In the genomic region with DNA sequence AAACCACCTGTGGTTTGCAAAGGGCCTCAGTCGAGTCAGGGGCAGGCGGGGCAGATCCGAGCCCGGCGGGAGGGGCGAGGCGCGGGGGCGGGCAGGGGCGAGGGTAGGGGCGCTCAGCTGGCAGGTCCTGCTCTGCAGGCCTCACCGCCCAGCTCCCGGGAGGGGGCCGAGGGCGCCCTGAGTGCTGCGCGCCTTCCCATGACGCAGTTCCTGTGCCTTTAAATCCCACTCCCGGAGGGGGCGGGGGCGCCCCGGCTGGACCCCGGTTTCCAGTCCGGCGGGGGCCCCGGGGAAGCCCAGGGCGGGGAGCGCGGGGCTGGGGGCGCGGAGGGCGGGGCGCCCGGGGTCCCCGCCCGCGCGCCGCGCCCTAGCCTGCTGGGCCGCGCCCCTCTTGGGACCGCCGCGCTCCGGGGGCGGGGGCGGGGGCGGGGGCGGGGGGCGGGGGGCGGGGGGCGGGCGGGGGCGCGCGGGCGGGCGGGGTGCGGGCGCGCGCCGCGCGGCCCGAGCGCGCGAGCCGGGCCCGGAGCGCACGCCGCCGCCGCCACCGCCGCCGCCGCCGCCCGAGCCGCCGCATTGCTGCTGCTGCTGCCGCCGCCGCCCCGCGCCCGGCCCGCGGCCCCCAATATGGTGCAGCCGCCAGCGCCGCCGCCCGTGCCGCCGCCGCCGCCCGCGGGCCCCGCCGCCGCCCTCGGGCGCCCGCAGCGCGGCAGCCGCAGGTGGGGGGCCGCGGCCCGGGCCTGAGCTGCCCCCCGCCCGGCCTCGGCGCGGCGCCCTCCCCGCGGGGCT, we compare ENCODE assay signal across 1 cellular context.
TF ChIP-seq lines count a peak whose summit lies in the region.

Gene JPH3, plus strand, starts transcription at position 504 of the 786 bp plus-strand sequence. CDS start 639 bp downstream, outside the sequence.

TF ChIP-seq in SK-N-SH, 30 proteins besides CTCF, POLR2A, EP300 and RAD21 (continued from another document):
- TF ChIP-seq, protein P1, sequence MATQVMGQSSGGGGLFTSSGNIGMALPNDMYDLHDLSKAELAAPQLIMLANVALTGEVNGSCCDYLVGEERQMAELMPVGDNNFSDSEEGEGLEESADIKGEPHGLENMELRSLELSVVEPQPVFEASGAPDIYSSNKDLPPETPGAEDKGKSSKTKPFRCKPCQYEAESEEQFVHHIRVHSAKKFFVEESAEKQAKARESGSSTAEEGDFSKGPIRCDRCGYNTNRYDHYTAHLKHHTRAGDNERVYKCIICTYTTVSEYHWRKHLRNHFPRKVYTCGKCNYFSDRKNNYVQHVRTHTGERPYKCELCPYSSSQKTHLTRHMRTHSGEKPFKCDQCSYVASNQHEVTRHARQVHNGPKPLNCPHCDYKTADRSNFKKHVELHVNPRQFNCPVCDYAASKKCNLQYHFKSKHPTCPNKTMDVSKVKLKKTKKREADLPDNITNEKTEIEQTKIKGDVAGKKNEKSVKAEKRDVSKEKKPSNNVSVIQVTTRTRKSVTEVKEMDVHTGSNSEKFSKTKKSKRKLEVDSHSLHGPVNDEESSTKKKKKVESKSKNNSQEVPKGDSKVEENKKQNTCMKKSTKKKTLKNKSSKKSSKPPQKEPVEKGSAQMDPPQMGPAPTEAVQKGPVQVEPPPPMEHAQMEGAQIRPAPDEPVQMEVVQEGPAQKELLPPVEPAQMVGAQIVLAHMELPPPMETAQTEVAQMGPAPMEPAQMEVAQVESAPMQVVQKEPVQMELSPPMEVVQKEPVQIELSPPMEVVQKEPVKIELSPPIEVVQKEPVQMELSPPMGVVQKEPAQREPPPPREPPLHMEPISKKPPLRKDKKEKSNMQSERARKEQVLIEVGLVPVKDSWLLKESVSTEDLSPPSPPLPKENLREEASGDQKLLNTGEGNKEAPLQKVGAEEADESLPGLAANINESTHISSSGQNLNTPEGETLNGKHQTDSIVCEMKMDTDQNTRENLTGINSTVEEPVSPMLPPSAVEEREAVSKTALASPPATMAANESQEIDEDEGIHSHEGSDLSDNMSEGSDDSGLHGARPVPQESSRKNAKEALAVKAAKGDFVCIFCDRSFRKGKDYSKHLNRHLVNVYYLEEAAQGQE (IDR thresholded peaks at IDR 0.05; ENCODE audit: low read depth, low read length): no peak
- no peak for TF ChIP-seq PBX3 (IDR thresholded peaks at IDR 0.05)
- TF ChIP-seq USF2 (IDR thresholded peaks at IDR 0.05; ENCODE audit: borderline replicate concordance, low read depth, low read length): no peak
- TF ChIP-seq MEF2A (IDR thresholded peaks at IDR 0.05; ENCODE audit: borderline replicate concordance, low read depth): no peak
- no peak for TF ChIP-seq TAF1 (IDR thresholded peaks at IDR 0.05; ENCODE audit: borderline replicate concordance, low read depth, low read length)
TF ChIP-seq in SK-N-SH: peak in this region for 0.
